Comparison of ENCODE assay signal across 8 cellular contexts in the genomic region with DNA sequence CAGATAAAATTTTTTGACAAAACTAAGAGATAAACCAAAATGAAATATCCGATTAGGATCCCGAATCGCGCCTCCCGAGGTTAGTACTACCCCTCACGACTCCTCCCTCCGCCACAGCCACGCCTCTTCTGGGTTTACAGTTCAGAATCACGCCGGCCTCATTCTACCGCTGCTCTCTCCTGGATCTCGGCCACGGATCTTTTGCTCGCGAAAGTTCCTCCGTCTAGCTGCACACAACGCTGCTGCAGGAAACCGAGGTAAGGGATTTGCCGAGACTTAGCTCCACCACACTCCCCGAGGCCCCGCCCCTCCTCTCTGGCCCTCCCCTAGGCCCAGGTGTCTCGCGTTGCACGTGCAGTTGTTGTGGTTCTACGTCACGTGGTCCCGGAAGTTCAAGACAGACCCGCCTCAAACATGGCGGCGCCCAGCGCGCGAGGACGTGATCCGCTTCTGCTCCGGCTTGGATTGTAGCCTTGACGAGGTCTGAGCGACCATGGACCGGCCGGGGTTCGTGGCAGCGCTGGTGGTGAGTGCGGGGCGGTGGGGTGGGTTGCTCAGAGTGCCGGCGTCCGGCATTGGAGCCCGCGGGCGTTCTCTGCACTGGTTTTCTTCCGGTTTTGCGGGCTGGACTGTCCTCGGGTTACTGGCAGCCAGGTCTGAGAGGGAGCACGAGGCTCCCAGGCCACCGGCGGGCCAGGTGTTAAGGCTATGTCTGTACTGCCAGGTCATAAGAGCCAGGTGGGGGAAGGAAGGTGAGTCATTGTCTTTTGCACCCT. TPM values are rescaled to one million over a fixed set of nuclear protein-coding genes. Genes with fewer than 3 reads are reported as not detected.
DNase-seq lines count a peak whose midpoint lies in the region; ATAC-seq, FAIRE-seq and TF ChIP-seq lines count a peak whose summit lies in the region.

A gene with protein sequence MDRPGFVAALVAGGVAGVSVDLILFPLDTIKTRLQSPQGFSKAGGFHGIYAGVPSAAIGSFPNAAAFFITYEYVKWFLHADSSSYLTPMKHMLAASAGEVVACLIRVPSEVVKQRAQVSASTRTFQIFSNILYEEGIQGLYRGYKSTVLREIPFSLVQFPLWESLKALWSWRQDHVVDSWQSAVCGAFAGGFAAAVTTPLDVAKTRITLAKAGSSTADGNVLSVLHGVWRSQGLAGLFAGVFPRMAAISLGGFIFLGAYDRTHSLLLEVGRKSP (plus strand): TSS at position 400 of the 776 bp plus-strand sequence. CDS start 94 bp downstream, at position 494.

- peak within 1 kb of the TSS; percentile 97 to 99 for H3K4me3 Mint-ChIP-seq in activated T-cell treated with anti-CD3 and anti-CD28 coated beads, Interleukin-2, amount 50 U/mL, for 72 hours

- peaks cover 26 to 32% of the 10 kb centered on the region in 2 donors for H3K36me3 Mint-ChIP-seq in activated T-cell treated with anti-CD3 and anti-CD28 coated beads, Interleukin-2, amount 50 U/mL, for 72 hours (ENCODE audit: insufficient read depth in 2 of 2)

- H3K36me3 ChIP-seq in KOPT-K1 (ENCODE audit: insufficient read depth, low read length) (no peaks in the 10 kb centered on the region), esophagus muscularis mucosa (peaks cover 0 to 22% (median 2%) of the 10 kb centered on the region in 4 donors)

- DNase-seq in DMS79 (lab: John Stamatoyannopoulos, UW): peak; percentile 77
- DNase-seq in RCC 7860 (ENCODE audit: low spot score): peak; percentile 87
- DNase-seq in activated T-cell treated with anti-CD3 and anti-CD28 coated beads, Interleukin-2, amount 50 U/mL, for 72 hours: peak; percentile 96 to 98
- DNase-seq in esophagus muscularis mucosa (ENCODE audit: extremely low spot score): peak; percentile 99
- peak; percentile 97 for DNase-seq in myocyte (ENCODE audit: low read depth)
- peak; percentile 87 to 97 for DNase-seq in stimulated activated CD8-positive, alpha-beta memory T cell treated with anti-CD3 and anti-CD28 coated beads, Interleukin-7, amount 100 ng/mL, for 48 hours (ENCODE audit: extremely low read depth in 1 of 2, low read depth in 1 of 2)

- intact Hi-C loops in esophagus muscularis mucosa (cut with DNase I): no loop called here

- no peaks in the 10 kb centered on the region for H3K27me3 ChIP-seq in esophagus muscularis mucosa

- TF ChIP-seq CTCF in esophagus muscularis mucosa (IDR thresholded peaks at IDR 0.05): no peak

- peak; percentile 99 for ATAC-seq in GM21786 (IDR thresholded peaks at IDR 0.05; ENCODE audit: unreplicated experiment)
- peak; percentile 96 to 97 for ATAC-seq in activated T-cell treated with anti-CD3 and anti-CD28 coated beads, Interleukin-2, amount 50 U/mL, for 72 hours (replicated peaks in 1 of 2)

- H3K4me1 ChIP-seq in esophagus muscularis mucosa: peaks cover 11 to 18% (median 15%) of the 10 kb centered on the region in 4 donors

- H3K9me3 Mint-ChIP-seq in activated T-cell treated with anti-CD3 and anti-CD28 coated beads, Interleukin-2, amount 50 U/mL, for 72 hours: peaks cover 11 to 12% of the 10 kb centered on the region in 2 donors

- H3K27ac ChIP-seq in KOPT-K1 (ENCODE audit: low read depth, low read length, poor library complexity, severe bottlenecking) (peak within 1 kb of the TSS; percentile 53), esophagus muscularis mucosa (replicated peaks in 1 of 4) (peak within 1 kb of the TSS; percentile 73 to 80 (median 78))

- peak; percentile 51 for FAIRE-seq in RCC 7860 (lab: Jason Lieb, UNC)

- TF ChIP-seq POLR2A in esophagus muscularis mucosa (IDR thresholded peaks at IDR 0.05; ENCODE audit: low read depth): no peak

- WGBS in esophagus muscularis mucosa: under 1% methylated on average over 32 of the region's 56 CpGs

- peak within 1 kb of the TSS; percentile 67 to 86 (median 74) for H3K4me3 ChIP-seq in esophagus muscularis mucosa

- no peaks in the 10 kb centered on the region for H3K27me3 Mint-ChIP-seq in activated T-cell treated with anti-CD3 and anti-CD28 coated beads, Interleukin-2, amount 50 U/mL, for 72 hours (ENCODE audit: low read depth)

- H3K27ac Mint-ChIP-seq in activated T-cell treated with anti-CD3 and anti-CD28 coated beads, Interleukin-2, amount 50 U/mL, for 72 hours: peak within 1 kb of the TSS; percentile 98

- peaks cover 59% of the 10 kb centered on the region for H3K4me1 Mint-ChIP-seq in activated T-cell treated with anti-CD3 and anti-CD28 coated beads, Interleukin-2, amount 50 U/mL, for 72 hours (ENCODE audit: low read depth)

- H3K9me3 ChIP-seq in KOPT-K1 (ENCODE audit: insufficient read depth, low read length, poor library complexity, severe bottlenecking) (no peaks in the 10 kb centered on the region), esophagus muscularis mucosa (no peaks in the 10 kb centered on the region)

- TF ChIP-seq EP300 in esophagus muscularis mucosa (IDR thresholded peaks at IDR 0.05): no peak

RNA-seq across cellular contexts. Expression of the gene that starts here (rescaled TPM):
- total RNA-seq in activated T-cell treated with anti-CD3 and anti-CD28 coated beads, Interleukin-2, amount 50 U/mL, for 72 hours: 10 to 100 TPM; 32.3 to 38.4 TPM
- total RNA-seq in esophagus muscularis mucosa (10 to 100 TPM; 23.0 to 39.0 (median 26.0) TPM), myocyte (18.9 and 23.1 TPM in 2 replicates)
- polyA plus RNA-seq in myocyte (2012): 34.6 TPM

Comparison
In these comparisons a context has a peak if more than half of its experiments do, and no peak if none do; other contexts are left out.
1. Peak in every context shown above with its lines: DNase-seq, ATAC-seq, H3K4me3 ChIP-seq and H3K27ac ChIP-seq.